12 cellular contexts compared by ENCODE assay signal in the genomic region with DNA sequence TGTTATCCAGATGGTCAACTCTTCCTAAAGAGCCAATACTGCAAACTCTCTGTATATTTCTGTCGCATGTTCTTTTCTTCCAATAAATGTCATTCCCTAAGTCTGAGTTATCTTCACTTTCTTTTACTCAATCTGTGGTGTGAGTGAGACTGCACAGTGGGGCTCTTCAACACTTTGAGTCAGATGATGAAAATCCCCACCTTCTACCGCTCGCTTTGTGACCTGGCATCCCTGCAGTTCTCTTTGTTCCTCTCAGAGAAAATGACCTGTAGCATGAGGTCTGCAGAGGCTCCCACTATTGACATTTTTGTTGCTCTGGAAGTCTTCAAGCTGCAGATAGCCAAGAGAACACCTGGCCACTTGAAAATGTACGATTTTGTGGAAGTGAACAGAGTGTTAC. TPM values are rescaled to one million over a fixed set of nuclear protein-coding genes. Genes with fewer than 3 reads are reported as not detected.
"Had no signal": no experiment of that assay in that cellular context is flagged by ENCODE, and none has a peak within 500 bp of the region (broad histone marks: within the 10 kb centered on the region; RNA-seq: fewer than 3 reads in every experiment).

No MANE protein-coding gene starts in this region.

- H3K27ac Mint-ChIP-seq: activated T-helper 2 cell treated with anti-CD3 and anti-CD28 coated beads, Interferon-gamma antibody, Interleukin-2, Interleukin-4, amounts not matched to agents 10 μg/mL and 5 μg/mL and 100 μg/mL, durations not matched to agents 14 hours and 24 hours and 36 hours; stimulated activated effector memory CD8-positive, alpha-beta T cell treated with anti-CD3 and anti-CD28 coated beads, Interleukin-12 subunit alpha, Interleukin-12 subunit beta, amount 100 ng/mL, for 72 hours; WTC11 had no signal

- H3K36me3 Mint-ChIP-seq: stimulated activated effector memory CD8-positive, alpha-beta T cell treated with anti-CD3 and anti-CD28 coated beads, Interleukin-12 subunit alpha, Interleukin-12 subunit beta, amount 100 ng/mL, for 72 hours; WTC11 had no signal

- DNase-seq: activated CD4-positive, alpha-beta T cell treated with anti-CD3 and anti-CD28 coated beads for 48 hours; activated naive CD4-positive, alpha-beta T cell treated with anti-CD3 and anti-CD28 coated beads, Interleukin-2, amount 50 U/mL, for 16 hours; adrenal gland; colonic mucosa; esophagus squamous epithelium; foreskin keratinocyte; left cardiac atrium; lower lobe of right lung; midbrain had no signal

- H3K4me1 Mint-ChIP-seq: stimulated activated effector memory CD8-positive, alpha-beta T cell treated with anti-CD3 and anti-CD28 coated beads, Interleukin-12 subunit alpha, Interleukin-12 subunit beta, amount 100 ng/mL, for 72 hours; WTC11 had no signal

- H3K9me3 Mint-ChIP-seq: activated T-helper 2 cell treated with anti-CD3 and anti-CD28 coated beads, Interferon-gamma antibody, Interleukin-2, Interleukin-4, amounts not matched to agents 10 μg/mL and 5 μg/mL and 100 μg/mL, durations not matched to agents 14 hours and 24 hours and 36 hours; stimulated activated effector memory CD8-positive, alpha-beta T cell treated with anti-CD3 and anti-CD28 coated beads, Interleukin-12 subunit alpha, Interleukin-12 subunit beta, amount 100 ng/mL, for 72 hours; WTC11 had no signal

- H3K4me3 Mint-ChIP-seq: stimulated activated effector memory CD8-positive, alpha-beta T cell treated with anti-CD3 and anti-CD28 coated beads, Interleukin-12 subunit alpha, Interleukin-12 subunit beta, amount 100 ng/mL, for 72 hours; WTC11 had no signal

- ATAC-seq: foreskin keratinocyte; left cardiac atrium; lower lobe of right lung; stimulated activated effector memory CD8-positive, alpha-beta T cell treated with anti-CD3 and anti-CD28 coated beads, Interleukin-12 subunit alpha, Interleukin-12 subunit beta, amount 100 ng/mL, for 72 hours; WTC11 had no signal

RNA-seq across cellular contexts. Expression of gene TMEM150C, which starts 52.8 kb away (rescaled TPM):
- total RNA-seq: activated T-helper 2 cell treated with anti-CD3 and anti-CD28 coated beads, Interferon-gamma antibody, Interleukin-2, Interleukin-4, amounts not matched to agents 10 μg/mL and 5 μg/mL and 100 μg/mL, durations not matched to agents 14 hours and 24 hours and 36 hours had no signal
